ENCODE assay signal across 30 cellular contexts in the genomic region with DNA sequence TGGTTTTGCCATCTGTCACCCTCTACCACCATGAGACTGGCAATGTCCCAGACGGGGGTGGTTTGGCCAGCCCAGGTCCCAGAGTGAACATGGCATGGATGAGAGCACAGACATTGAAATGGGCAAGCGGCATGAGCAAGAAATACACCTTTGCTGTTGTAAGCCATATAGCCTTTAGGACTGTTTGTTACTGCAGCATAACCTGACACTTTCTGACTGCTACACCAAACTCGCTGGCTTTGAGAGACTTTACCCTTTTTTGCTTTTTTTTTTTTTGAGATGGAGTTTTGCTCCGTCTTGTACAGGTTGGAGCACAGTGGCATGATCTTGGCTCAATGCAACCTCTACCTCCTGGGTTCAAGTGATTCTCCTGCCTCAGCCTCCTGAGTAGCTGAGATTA. TPM values are rescaled to one million over a fixed set of nuclear protein-coding genes. Genes with fewer than 3 reads are reported as not detected.
"Had no signal": no experiment of that assay in that cellular context is flagged by ENCODE, and none has a peak within 500 bp of the region (broad histone marks: within the 10 kb centered on the region; RNA-seq: fewer than 3 reads in every experiment).

No MANE protein-coding gene starts in this region.

- H3K9ac ChIP-seq: SK-N-SH had no signal

- H3K4me1 ChIP-seq: Peyer's patch, SJSA1 had no signal

- H3K27me3 ChIP-seq: MG63, Peyer's patch had no signal

- H3K27ac ChIP-seq: Peyer's patch, SJSA1 had no signal

- H3K4me3 Mint-ChIP-seq: activated CD4-positive, alpha-beta memory T cell treated with anti-CD3 and anti-CD28 coated beads for 36 hours; activated CD4-positive, alpha-beta T cell treated with anti-CD3 and anti-CD28 coated beads for 36 hours; activated naive CD4-positive, alpha-beta T cell treated with anti-CD3 and anti-CD28 coated beads, Interleukin-2, amount 10 ng/mL, durations not matched to agents 7 days and 5 days; activated naive CD8-positive, alpha-beta T cell; activated naive CD8-positive, alpha-beta T cell treated with anti-CD3 and anti-CD28 coated beads, Interleukin-2, amount 50 U/mL, for 24 hours; brain; T-helper 1 cell treated with Interleukin-12 subunit alpha and Interleukin-12 subunit beta and Interleukin-4 antibody, amounts not matched to agents 30 μg/mL and 1 μg/mL, for 36 hours; T-helper 2 cell treated with Interferon-gamma antibody and Interleukin-4, amounts not matched to agents 5 μg/mL and 100 μg/mL, for 36 hours had no signal

- H3K9me3 ChIP-seq: MG63, SJSA1, SK-N-SH had no signal

- H3K36me3 ChIP-seq: MG63, Peyer's patch, SJSA1 had no signal

- H3K4me3 ChIP-seq: MG63, Peyer's patch, SJSA1 had no signal

- H3K4me1 Mint-ChIP-seq: activated CD4-positive, alpha-beta T cell treated with anti-CD3 and anti-CD28 coated beads for 36 hours; activated naive CD4-positive, alpha-beta T cell treated with anti-CD3 and anti-CD28 coated beads, Interleukin-2, amount 10 ng/mL, durations not matched to agents 7 days and 5 days; activated naive CD8-positive, alpha-beta T cell treated with anti-CD3 and anti-CD28 coated beads, Interleukin-2, amount 50 U/mL, for 24 hours; brain had no signal

- H3K36me3 Mint-ChIP-seq: activated CD4-positive, alpha-beta memory T cell treated with anti-CD3 and anti-CD28 coated beads for 36 hours; activated naive CD4-positive, alpha-beta T cell treated with anti-CD3 and anti-CD28 coated beads, Interleukin-2, amount 10 ng/mL, durations not matched to agents 7 days and 5 days; activated naive CD8-positive, alpha-beta T cell; brain had no signal

- H3K4me2 ChIP-seq: SK-N-SH had no signal

- ATAC-seq: activated CD4-positive, alpha-beta T cell treated with anti-CD3 and anti-CD28 coated beads for 36 hours; activated CD4-positive, CD25-positive, alpha-beta regulatory T cell treated with anti-CD3 and anti-CD28 coated beads, Interleukin-2, amount 50 U/mL, for 24 hours; activated naive CD8-positive, alpha-beta T cell treated with anti-CD3 and anti-CD28 coated beads, Interleukin-2, amount 50 U/mL, for 24 hours had no signal

- DNase-seq: activated CD4-positive, alpha-beta memory T cell treated with anti-CD3 and anti-CD28 coated beads for 36 hours; activated CD4-positive, alpha-beta T cell treated with anti-CD3 and anti-CD28 coated beads for 36 hours; activated CD4-positive, alpha-beta T cell treated with anti-CD3 and anti-CD28 coated beads, Interleukin-2, amount 50 U/mL, for 1 hour; activated CD8-positive, alpha-beta memory T cell treated with anti-CD3 and anti-CD28 coated beads, Interleukin-2, amount 50 U/mL, for 4 hours; activated effector memory CD4-positive, alpha-beta T cell treated with Interleukin-2 at 50 U/mL for 16 hours; activated naive CD4-positive, alpha-beta T cell treated with anti-CD3 and anti-CD28 coated beads, Interleukin-2, amount 10 ng/mL, durations not matched to agents 7 days and 5 days; activated naive CD8-positive, alpha-beta T cell treated with anti-CD3 and anti-CD28 coated beads, Interleukin-2, amount 50 U/mL, for 24 hours; activated T-cell treated with anti-CD3 and anti-CD28 coated beads, Interleukin-2, amount 50 U/mL, for 48 hours; anterior cingulate cortex; caudate nucleus; cerebellar nuclear complex; MG63; NCI-H1048; NCI-H1105 treated with DMSO at 0.1 percent for 48 hours; NCI-H1436 treated with DMSO at 0.1 percent for 48 hours; NCI-H1694 treated with DMSO at 0.1 percent for 48 hours; NCI-H2029; NCI-H345; Peyer's patch; RPMI8226; SHP77 treated with DMSO at 0.1 percent for 48 hours; SK-N-SH had no signal

- H3K27ac Mint-ChIP-seq: activated CD4-positive, alpha-beta memory T cell treated with anti-CD3 and anti-CD28 coated beads for 36 hours; activated CD4-positive, alpha-beta T cell treated with anti-CD3 and anti-CD28 coated beads for 36 hours; activated naive CD4-positive, alpha-beta T cell treated with anti-CD3 and anti-CD28 coated beads, Interleukin-2, amount 10 ng/mL, durations not matched to agents 7 days and 5 days; activated naive CD8-positive, alpha-beta T cell; activated naive CD8-positive, alpha-beta T cell treated with anti-CD3 and anti-CD28 coated beads, Interleukin-2, amount 50 U/mL, for 24 hours; brain; T-helper 1 cell treated with Interleukin-12 subunit alpha and Interleukin-12 subunit beta and Interleukin-4 antibody, amounts not matched to agents 30 μg/mL and 1 μg/mL, for 36 hours; T-helper 2 cell treated with Interferon-gamma antibody and Interleukin-4, amounts not matched to agents 5 μg/mL and 100 μg/mL, for 36 hours had no signal

RNA-seq across cellular contexts. Expression of gene MUC3A, which starts 5.2 kb away (rescaled TPM):
- total RNA-seq: activated CD4-positive, alpha-beta T cell treated with anti-CD3 and anti-CD28 coated beads for 36 hours; NCI-H460; SJSA1 had no signal

RNA-seq across cellular contexts. Expression of gene MUC12, which starts 25.2 kb away (rescaled TPM):
- total RNA-seq: SJSA1 had no signal
- polyA plus RNA-seq: SK-N-SH had no signal

RNA-seq across cellular contexts. Expression of gene ACHE, which starts 48.5 kb away (rescaled TPM):
- total RNA-seq: activated CD4-positive, alpha-beta memory T cell treated with anti-CD3 and anti-CD28 coated beads for 36 hours; bronchial epithelial cell had no signal
